In genomic region chrX:45422216-45422925, GRCh38 we compare ENCODE assay signal across 19 cellular contexts.
DNase-seq lines count a peak whose midpoint lies in the region; ATAC-seq, FAIRE-seq and TF ChIP-seq lines count a peak whose summit lies in the region.
"Had no signal": no experiment of that assay in that cellular context is flagged by ENCODE, and none has a peak within 500 bp of the region (broad histone marks: within the 10 kb centered on the region; RNA-seq: fewer than 3 reads in every experiment).

No MANE protein-coding gene starts in this region.

- no peak overlapping the region for H3K23ac ChIP-seq in mesenchymal stem cell (ENCODE audit: low read length in 2 of 2)

- H3K4ac ChIP-seq in mesenchymal stem cell (ENCODE audit: low read depth in 1 of 2, low read length in 2 of 2) = no peak overlapping the region

- peaks cover 1 to 2% of the 10 kb centered on the region in 2 donors for H3K9me3 Mint-ChIP-seq in activated T-cell treated with anti-CD3 and anti-CD28 coated beads, Interleukin-2, amount 50 U/mL, for 72 hours
- no peaks in the 10 kb centered on the region for H3K9me3 Mint-ChIP-seq in stimulated activated naive B cell treated with anti-CD40 and anti-IgM and Interleukin-4, amounts not matched to agents 10 μg/mL and 1 μg/mL and 100 μg/mL, for 72 hours

- no peak for ATAC-seq in activated T-cell treated with anti-CD3 and anti-CD28 coated beads, Interleukin-2, amount 50 U/mL, for 72 hours (replicated peaks in 1 of 2)
- ATAC-seq in stimulated activated naive B cell treated with anti-CD40 and anti-IgM and Interleukin-4, amounts not matched to agents 10 μg/mL and 1 μg/mL and 100 μg/mL, for 72 hours (replicated peaks) = no peak
- ATAC-seq in HG02870 (IDR thresholded peaks at IDR 0.05; ENCODE audit: unreplicated experiment) = no peak

- H2BK12ac ChIP-seq in mesenchymal stem cell (ENCODE audit: low read length in 2 of 2) = no peak overlapping the region

- POLR2A ChIA-PET in RWPE1 (lab: Yijun Ruan, JAX; ENCODE audit: low non-redundant PET) = no interaction called here

- H3K14ac ChIP-seq in mesenchymal stem cell (ENCODE audit: low read length in 2 of 2) = no peak overlapping the region

- H3K27ac ChIP-seq in mesenchymal stem cell (ENCODE audit: low read length, poor library complexity, severe bottlenecking) = no peak overlapping the region
- no peak overlapping the region for H3K27ac ChIP-seq in RWPE1
- H3K27ac ChIP-seq: PC-9 had no signal

- no peak overlapping the region for H2BK15ac ChIP-seq in mesenchymal stem cell (ENCODE audit: low read depth, poor library complexity, severe bottlenecking)

- no CpG with 5 or more reads among the region's 1 CpG for WGBS in mesenchymal stem cell

- H3K27me3 Mint-ChIP-seq in activated T-cell treated with anti-CD3 and anti-CD28 coated beads, Interleukin-2, amount 50 U/mL, for 72 hours (ENCODE audit: low read depth) = peaks cover 70% of the 10 kb centered on the region
- H3K27me3 Mint-ChIP-seq in stimulated activated naive B cell treated with anti-CD40 and anti-IgM and Interleukin-4, amounts not matched to agents 10 μg/mL and 1 μg/mL and 100 μg/mL, for 72 hours = peaks cover 5 to 14% of the 10 kb centered on the region in 2 donors
- H3K27me3 Mint-ChIP-seq: CD4-positive, CD25-positive, alpha-beta regulatory T cell had no signal

- H2BK120ac ChIP-seq in mesenchymal stem cell (ENCODE audit: low read depth, low read length) = no peak overlapping the region

- no peak for FAIRE-seq in bronchial epithelial cell (lab: Jason Lieb, UNC)
- FAIRE-seq: HTR-8/SVneo had no signal

- H3K27ac Mint-ChIP-seq in activated T-cell treated with anti-CD3 and anti-CD28 coated beads, Interleukin-2, amount 50 U/mL, for 72 hours = no peak overlapping the region
- no peak overlapping the region for H3K27ac Mint-ChIP-seq in stimulated activated naive B cell treated with anti-CD40 and anti-IgM and Interleukin-4, amounts not matched to agents 10 μg/mL and 1 μg/mL and 100 μg/mL, for 72 hours
- H3K27ac Mint-ChIP-seq: CD4-positive, CD25-positive, alpha-beta regulatory T cell had no signal

- no peak overlapping the region for H3K4me3 Mint-ChIP-seq in activated T-cell treated with anti-CD3 and anti-CD28 coated beads, Interleukin-2, amount 50 U/mL, for 72 hours
- H3K4me3 Mint-ChIP-seq in stimulated activated naive B cell treated with anti-CD40 and anti-IgM and Interleukin-4, amounts not matched to agents 10 μg/mL and 1 μg/mL and 100 μg/mL, for 72 hours = no peak overlapping the region
- H3K4me3 Mint-ChIP-seq: CD4-positive, CD25-positive, alpha-beta regulatory T cell had no signal

- H3K4me1 Mint-ChIP-seq in activated T-cell treated with anti-CD3 and anti-CD28 coated beads, Interleukin-2, amount 50 U/mL, for 72 hours (ENCODE audit: low read depth) = no peaks in the 10 kb centered on the region
- no peaks in the 10 kb centered on the region for H3K4me1 Mint-ChIP-seq in stimulated activated naive B cell treated with anti-CD40 and anti-IgM and Interleukin-4, amounts not matched to agents 10 μg/mL and 1 μg/mL and 100 μg/mL, for 72 hours
- H3K4me1 Mint-ChIP-seq: CD4-positive, CD25-positive, alpha-beta regulatory T cell had no signal

- H2AK5ac ChIP-seq in mesenchymal stem cell (ENCODE audit: low read length, severe bottlenecking) = no peak overlapping the region

- H4K8ac ChIP-seq in mesenchymal stem cell (ENCODE audit: low read length) = no peak overlapping the region

- CTCF ChIA-PET in RWPE1 (lab: Yijun Ruan, JAX) = interaction anchor here (0.6 kb wide), 1 partner anchor 63 kb away, joined by 4 read pairs; no protein-coding TSS in a partner anchor

- H3K18ac ChIP-seq in mesenchymal stem cell (ENCODE audit: low read depth in 1 of 2, low read length in 2 of 2) = no peak overlapping the region

- H3K27me3 ChIP-seq in bronchial epithelial cell (ENCODE audit: control insufficient read depth, insufficient read depth, low read length) = no peaks in the 10 kb centered on the region
- H3K27me3 ChIP-seq in mesenchymal stem cell (ENCODE audit: control insufficient read depth in 1 of 2, insufficient read depth in 1 of 2, low read length in 2 of 2) = peaks cover 0 to 45% of the 10 kb centered on the region in 2 experiments

- H3K4me2 ChIP-seq in mesenchymal stem cell (ENCODE audit: low read length, poor library complexity, severe bottlenecking) = no peak overlapping the region
- H3K4me2 ChIP-seq: PC-9 had no signal

- H3K36me3 ChIP-seq in bronchial epithelial cell (ENCODE audit: control insufficient read depth, insufficient read depth, low read length) = no peaks in the 10 kb centered on the region
- no peaks in the 10 kb centered on the region for H3K36me3 ChIP-seq in mesenchymal stem cell (ENCODE audit: control insufficient read depth in 1 of 2, insufficient read depth in 2 of 2, low read depth in 1 of 2, low read length in 2 of 2)
- H3K36me3 ChIP-seq: HAP-1 had no signal

- no peak overlapping the region for H4K91ac ChIP-seq in mesenchymal stem cell (ENCODE audit: low read length)

- TF ChIP-seq CTCF in bronchial epithelial cell (IDR thresholded peaks at IDR 0.05; ENCODE audit: insufficient read depth, low read length, severe bottlenecking) (no peak), RWPE1 (conservative IDR thresholded peaks at IDR 0.05; ENCODE audit: low read depth) (no peak)

- no peaks in the 10 kb centered on the region for H3K4me1 ChIP-seq in mesenchymal stem cell (ENCODE audit: control insufficient read depth, insufficient read depth, low read depth, low read length)
- H3K4me1 ChIP-seq: HAP-1 had no signal

- H3K36me3 Mint-ChIP-seq in activated T-cell treated with anti-CD3 and anti-CD28 coated beads, Interleukin-2, amount 50 U/mL, for 72 hours (ENCODE audit: insufficient read depth in 2 of 2) = peaks cover 0 to 2% of the 10 kb centered on the region in 2 donors
- H3K36me3 Mint-ChIP-seq in stimulated activated naive B cell treated with anti-CD40 and anti-IgM and Interleukin-4, amounts not matched to agents 10 μg/mL and 1 μg/mL and 100 μg/mL, for 72 hours = no peaks in the 10 kb centered on the region
- H3K36me3 Mint-ChIP-seq: CD4-positive, CD25-positive, alpha-beta regulatory T cell had no signal

- no peak overlapping the region for H2BK5ac ChIP-seq in mesenchymal stem cell (ENCODE audit: low read depth, low read length, poor library complexity, severe bottlenecking)

- DNase-seq in EH (ENCODE audit: low read depth) (peak; percentile 87), M059J (ENCODE audit: low read depth) (peak; percentile 82), bronchial epithelial cell (ENCODE audit: low read depth) (peak; percentile 22), mesenchymal stem cell (peak; percentile 41), RWPE1 (ENCODE audit: low spot score) (no peak)
- DNase-seq in activated T-cell treated with anti-CD3 and anti-CD28 coated beads, Interleukin-2, amount 50 U/mL, for 72 hours = no peak
- DNase-seq in stimulated activated naive B cell treated with anti-CD40 and anti-IgM and Interleukin-4, amounts not matched to agents 10 μg/mL and 1 μg/mL and 100 μg/mL, for 72 hours = no peak
- DNase-seq: AML-193; CD4-positive, CD25-positive, alpha-beta regulatory T cell; DMS79 treated with DMSO at 0.1 percent for 48 hours; NCI-H1048; NCI-H1694; NCI-H446 treated with DMSO at 0.1 percent for 48 hours; NCI-H748 treated with DMSO at 0.1 percent for 48 hours; PC-9; Right ventricle myocardium superior had no signal

- no peak overlapping the region for H2AFZ ChIP-seq in mesenchymal stem cell (ENCODE audit: low read depth, low read length)
- H2AFZ ChIP-seq: PC-9 had no signal

- peaks cover 6% of the 10 kb centered on the region for H3K9me3 ChIP-seq in mesenchymal stem cell (ENCODE audit: control insufficient read depth, low read length)
- H3K9me3 ChIP-seq: HAP-1 had no signal

- H3K79me1 ChIP-seq in mesenchymal stem cell (replicated peaks; ENCODE audit: low read length, poor library complexity, severe bottlenecking) = no peaks in the 10 kb centered on the region

- H3K4me3 ChIP-seq in bronchial epithelial cell (ENCODE audit: low read depth, low read length) (no peak overlapping the region), mesenchymal stem cell (ENCODE audit: insufficient read depth in 1 of 2, low read depth in 1 of 2, low read length in 2 of 2) (no peak overlapping the region)
- H3K4me3 ChIP-seq: HAP-1, PC-9 had no signal

- no peak overlapping the region for H3K9ac ChIP-seq in mesenchymal stem cell (ENCODE audit: low read length)

Comparison
In these comparisons a context has a peak if more than half of its experiments do, and no peak if none do; other contexts are left out.
1. DNase-seq: peak in EH (single experiment), M059J (single experiment), bronchial epithelial cell (single experiment) and mesenchymal stem cell (single experiment); none in activated T-cell treated with anti-CD3 and anti-CD28 coated beads, Interleukin-2, amount 50 U/mL, for 72 hours (0 of 2), stimulated activated naive B cell treated with anti-CD40 and anti-IgM and Interleukin-4, amounts not matched to agents 10 μg/mL and 1 μg/mL and 100 μg/mL, for 72 hours (single experiment) and RWPE1 (single experiment).